8 cellular contexts compared by ENCODE assay signal in genomic region chr16:4733211-4733742, GRCh38. TPM values are rescaled to one million over a fixed set of nuclear protein-coding genes. Genes with fewer than 3 reads are reported as not detected.
DNase-seq lines count a peak whose midpoint lies in the region; ATAC-seq and TF ChIP-seq lines count a peak whose summit lies in the region.

No MANE protein-coding gene starts in this region.

- no peak for DNase-seq in CD4-positive, CD25-positive, alpha-beta regulatory T cell
- DNase-seq in MM.1S (no peak), neural progenitor cell (ENCODE audit: low spot score) (no peak), T1000 (lab: John Stamatoyannopoulos, UW) (no peak), germinal center (ENCODE audit: low spot score) (no peak), midbrain (lab: John Stamatoyannopoulos, UW) (no peak)
- no peak for DNase-seq in effector memory CD8-positive, alpha-beta T cell

- H3K9me2 ChIP-seq in MM.1S (replicated peaks; ENCODE audit: insufficient read depth, low read length): no peaks in the 10 kb centered on the region

- no peaks in the 10 kb centered on the region for H4K20me1 ChIP-seq in MM.1S (ENCODE audit: insufficient read depth, low read length)
- H4K20me1 ChIP-seq in neural progenitor cell (ENCODE audit: low read depth): no peaks in the 10 kb centered on the region

- peaks cover 5% of the 10 kb centered on the region for H3K36me3 Mint-ChIP-seq in CD4-positive, CD25-positive, alpha-beta regulatory T cell
- H3K36me3 Mint-ChIP-seq in effector memory CD8-positive, alpha-beta T cell (ENCODE audit: insufficient read depth): peaks cover 15% of the 10 kb centered on the region
- peaks cover 4% of the 10 kb centered on the region for H3K36me3 Mint-ChIP-seq in neural progenitor cell

- H3F3A ChIP-seq in MM.1S (ENCODE audit: insufficient read depth, low read length): peaks cover 4% of the 10 kb centered on the region
- peaks cover 27% of the 10 kb centered on the region for H3F3A ChIP-seq in neural progenitor cell (ENCODE audit: low read depth)

- no peaks in the 10 kb centered on the region for H3K9me3 ChIP-seq in CD4-positive, CD25-positive, alpha-beta regulatory T cell (ENCODE audit: control insufficient read depth in 2 of 2, low read length in 2 of 2)
- H3K9me3 ChIP-seq in MM.1S (replicated peaks; ENCODE audit: insufficient read depth, low read length) (no peaks in the 10 kb centered on the region), neural progenitor cell (ENCODE audit: low read depth) (no peaks in the 10 kb centered on the region)

- H2AFZ ChIP-seq in MM.1S (ENCODE audit: low read length) (peak overlapping the region; percentile 97), neural progenitor cell (replicated peaks) (no peak overlapping the region)

- peak overlapping the region; percentile 81 for H3K9ac ChIP-seq in MM.1S (ENCODE audit: low read length)
- H3K9ac ChIP-seq in neural progenitor cell: peak overlapping the region; percentile 55

- H3K36me3 ChIP-seq in CD4-positive, CD25-positive, alpha-beta regulatory T cell (ENCODE audit: control insufficient read depth, insufficient read depth, low read length): peaks cover 3% of the 10 kb centered on the region
- H3K36me3 ChIP-seq in MM.1S (replicated peaks; ENCODE audit: insufficient read depth, low read length) (no peaks in the 10 kb centered on the region), neural progenitor cell (no peaks in the 10 kb centered on the region)

- TF ChIP-seq CTCF in MM.1S (IDR thresholded peaks at IDR 0.05; ENCODE audit: low read length) (no peak), neural progenitor cell (IDR thresholded peaks at IDR 0.05) (no peak)

- peak overlapping the region in 1 of 3 donors; percentile 87 for H3K27ac Mint-ChIP-seq in CD4-positive, CD25-positive, alpha-beta regulatory T cell
- peak overlapping the region; percentile 62 to 92 for H3K27ac Mint-ChIP-seq in effector memory CD8-positive, alpha-beta T cell
- H3K27ac Mint-ChIP-seq in neural progenitor cell: no peak overlapping the region

- H3K4me3 ChIP-seq in CD4-positive, CD25-positive, alpha-beta regulatory T cell (ENCODE audit: low read depth, low read length): peak overlapping the region; percentile 79
- peak overlapping the region; percentile 87 for H3K4me3 ChIP-seq in MM.1S (ENCODE audit: low read length)
- H3K4me3 ChIP-seq in neural progenitor cell: peak overlapping the region; percentile 75

- peak overlapping the region; percentile 86 for H3K4me2 ChIP-seq in MM.1S (ENCODE audit: low read depth, low read length)
- H3K4me2 ChIP-seq in neural progenitor cell: peak overlapping the region; percentile 91

- H3K4me1 Mint-ChIP-seq in CD4-positive, CD25-positive, alpha-beta regulatory T cell: peaks cover 5 to 22% (median 15%) of the 10 kb centered on the region in 4 donors
- H3K4me1 Mint-ChIP-seq in effector memory CD8-positive, alpha-beta T cell (ENCODE audit: low read depth in 2 of 2): peaks cover 16 to 17% of the 10 kb centered on the region in 2 donors
- peaks cover 14% of the 10 kb centered on the region for H3K4me1 Mint-ChIP-seq in neural progenitor cell

- H3K4me1 ChIP-seq in CD4-positive, CD25-positive, alpha-beta regulatory T cell (ENCODE audit: control insufficient read depth, insufficient read depth, low read length, poor library complexity, severe bottlenecking): peaks cover 19% of the 10 kb centered on the region
- peaks cover 5% of the 10 kb centered on the region; the same call in 1 of the 2 replicates for H3K4me1 ChIP-seq in MM.1S (ENCODE audit: low read length)
- H3K4me1 ChIP-seq in neural progenitor cell: peaks cover 12% of the 10 kb centered on the region

- no peak overlapping the region for H3K27ac ChIP-seq in CD4-positive, CD25-positive, alpha-beta regulatory T cell (ENCODE audit: insufficient read depth, low read length, poor library complexity, severe bottlenecking)
- H3K27ac ChIP-seq in MM.1S (ENCODE audit: low read length) (no peak overlapping the region), neural progenitor cell (no peak overlapping the region)

- H3K27me3 Mint-ChIP-seq in CD4-positive, CD25-positive, alpha-beta regulatory T cell: peaks cover 5% of the 10 kb centered on the region
- H3K27me3 Mint-ChIP-seq in effector memory CD8-positive, alpha-beta T cell: peaks cover 0 to 5% of the 10 kb centered on the region in 2 donors
- peaks cover 3% of the 10 kb centered on the region for H3K27me3 Mint-ChIP-seq in neural progenitor cell (ENCODE audit: insufficient read depth, low read depth)

- H3K79me2 ChIP-seq in MM.1S (ENCODE audit: low read length) (peaks cover 6% of the 10 kb centered on the region), neural progenitor cell (ENCODE audit: low read depth) (peaks cover 37% of the 10 kb centered on the region)

- ATAC-seq in CD4-positive, CD25-positive, alpha-beta regulatory T cell (ENCODE audit: low read depth in 2 of 2): no peak
- ATAC-seq in effector memory CD8-positive, alpha-beta T cell (replicated peaks): no peak
- ATAC-seq in HG03469 (IDR thresholded peaks at IDR 0.05; ENCODE audit: unreplicated experiment): no peak

- H3K9me3 Mint-ChIP-seq in CD4-positive, CD25-positive, alpha-beta regulatory T cell: no peaks in the 10 kb centered on the region
- H3K9me3 Mint-ChIP-seq in effector memory CD8-positive, alpha-beta T cell: no peaks in the 10 kb centered on the region
- no peaks in the 10 kb centered on the region for H3K9me3 Mint-ChIP-seq in neural progenitor cell

- peak overlapping the region; percentile 90 to 98 (median 96) for H3K4me3 Mint-ChIP-seq in CD4-positive, CD25-positive, alpha-beta regulatory T cell
- H3K4me3 Mint-ChIP-seq in effector memory CD8-positive, alpha-beta T cell: peak overlapping the region; percentile 91 to 95
- H3K4me3 Mint-ChIP-seq in neural progenitor cell: peak overlapping the region; percentile 95

- H3K27me3 ChIP-seq in CD4-positive, CD25-positive, alpha-beta regulatory T cell (ENCODE audit: control insufficient read depth, insufficient read depth, low read length): no peaks in the 10 kb centered on the region
- H3K27me3 ChIP-seq in MM.1S (replicated peaks; ENCODE audit: insufficient read depth, low read length): no peaks in the 10 kb centered on the region
- no peaks in the 10 kb centered on the region for H3K27me3 ChIP-seq in neural progenitor cell

RNA-seq across cellular contexts. Expression of gene ANKS3, which starts 0.8 kb away (rescaled TPM):
- 20.4 TPM for total RNA-seq in CD4-positive, CD25-positive, alpha-beta regulatory T cell
- polyA plus RNA-seq in CD4-positive, CD25-positive, alpha-beta regulatory T cell: 1 to 10 TPM; 1.4 to 4.0 (median 2.5) TPM
- 20.6 and 32.7 TPM in 2 replicates for total RNA-seq in neural progenitor cell (ENCODE audit: low replicate concordance)

RNA-seq across cellular contexts. Expression of gene DNAAF8, which starts 1.1 kb away (rescaled TPM):
- total RNA-seq in CD4-positive, CD25-positive, alpha-beta regulatory T cell: not detected
- polyA plus RNA-seq in CD4-positive, CD25-positive, alpha-beta regulatory T cell: under 1 TPM in 1 of 4 donors, not detected in 3; 0.06 TPM
- total RNA-seq in neural progenitor cell (ENCODE audit: low replicate concordance): not detected in 2 replicates

RNA-seq across cellular contexts. Expression of gene ZNF500, which starts 33.7 kb away (rescaled TPM):
- total RNA-seq in CD4-positive, CD25-positive, alpha-beta regulatory T cell: 12.3 TPM
- 10 to 100 TPM in 2 of 4 donors, 1 to 10 TPM in 2; 4.5 to 16.9 (median 12.1) TPM for polyA plus RNA-seq in CD4-positive, CD25-positive, alpha-beta regulatory T cell
- 4.2 and 17.9 TPM in 2 replicates for total RNA-seq in neural progenitor cell (ENCODE audit: low replicate concordance)

RNA-seq across cellular contexts. Expression of gene NUDT16L1, which starts 39.9 kb away (rescaled TPM):
- 43.7 TPM for total RNA-seq in CD4-positive, CD25-positive, alpha-beta regulatory T cell
- polyA plus RNA-seq in CD4-positive, CD25-positive, alpha-beta regulatory T cell: 100 to 1,000 TPM in 1 of 4 donors, 10 to 100 TPM in 3; 77.8 to 110 (median 91.5) TPM
- 10.9 and 39.3 TPM in 2 replicates for total RNA-seq in neural progenitor cell (ENCODE audit: low replicate concordance)

RNA-seq across cellular contexts. Expression of gene SEPTIN12, which starts 54.9 kb away (rescaled TPM):
- 0.27 TPM for total RNA-seq in CD4-positive, CD25-positive, alpha-beta regulatory T cell
- not detected for polyA plus RNA-seq in CD4-positive, CD25-positive, alpha-beta regulatory T cell
- total RNA-seq in neural progenitor cell (ENCODE audit: low replicate concordance): not detected in 2 replicates
